In the genomic region with DNA sequence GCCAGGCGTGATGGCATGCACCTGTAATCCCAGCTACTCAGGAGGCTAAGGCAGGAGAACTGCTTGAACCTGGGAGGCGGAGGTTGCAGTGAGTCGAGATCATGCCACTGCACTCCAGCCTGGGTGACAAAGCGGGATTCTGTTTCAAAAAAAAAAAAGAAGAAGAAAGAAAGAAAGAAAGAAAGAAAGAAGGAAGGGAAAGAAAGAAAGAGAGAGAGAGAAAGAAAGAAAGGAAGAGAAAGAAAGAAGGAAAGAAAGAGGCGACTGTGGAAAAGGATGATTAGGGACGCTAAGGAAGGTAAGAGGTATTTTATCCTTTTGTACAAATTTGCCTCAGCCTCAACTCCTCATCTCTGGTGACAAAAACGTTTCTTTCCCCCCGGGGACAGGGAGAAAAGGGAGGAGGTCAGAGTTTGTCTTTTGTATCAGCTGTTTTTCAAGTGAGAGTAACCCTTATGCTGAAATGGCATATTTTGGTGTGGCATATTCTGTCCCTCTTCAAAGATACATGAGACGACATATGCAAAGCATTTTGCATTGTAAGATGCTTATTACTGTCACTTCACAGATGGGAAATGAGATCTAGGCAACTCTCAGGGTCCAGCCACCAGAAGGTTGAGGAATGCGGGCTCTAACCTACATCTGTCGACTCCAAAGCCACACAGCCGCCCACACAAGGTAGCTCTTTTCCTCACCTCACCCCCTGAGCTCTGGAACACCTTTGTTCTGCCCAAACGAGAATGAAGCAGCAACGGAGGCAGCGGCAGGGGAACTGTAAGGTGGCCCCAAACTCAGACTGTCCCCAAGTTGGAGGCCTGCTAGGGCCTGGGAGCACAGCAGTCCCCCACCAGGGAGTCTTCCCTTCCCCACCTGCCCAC, we compare ENCODE assay signal across 1 cellular context.
TF ChIP-seq lines count a peak whose summit lies in the region.

No MANE protein-coding gene starts in this region.

TF ChIP-seq in HCT116, 20 proteins besides CTCF, POLR2A, EP300 and RAD21 (continued from another document):
- no peak for TF ChIP-seq ZBTB33 (IDR thresholded peaks at IDR 0.05; ENCODE audit: extremely low read depth, insufficient replicate concordance, low read length)
- TF ChIP-seq, protein P1, sequence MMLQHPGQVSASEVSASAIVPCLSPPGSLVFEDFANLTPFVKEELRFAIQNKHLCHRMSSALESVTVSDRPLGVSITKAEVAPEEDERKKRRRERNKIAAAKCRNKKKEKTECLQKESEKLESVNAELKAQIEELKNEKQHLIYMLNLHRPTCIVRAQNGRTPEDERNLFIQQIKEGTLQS (IDR thresholded peaks at IDR 0.05): no peak
- no peak for TF ChIP-seq ZNF274 (IDR thresholded peaks at IDR 0.05; ENCODE audit: low read depth, low read length)
- TF ChIP-seq TCF7L2 (IDR thresholded peaks at IDR 0.05; ENCODE audit: borderline replicate concordance, extremely low read depth, insufficient read depth, insufficient read length): no peak
- no peak for TF ChIP-seq REST (IDR thresholded peaks at IDR 0.05; ENCODE audit: low read depth)
- no peak for TF ChIP-seq SIN3A (IDR thresholded peaks at IDR 0.05; ENCODE audit: low read depth)
- TF ChIP-seq, protein P2, sequence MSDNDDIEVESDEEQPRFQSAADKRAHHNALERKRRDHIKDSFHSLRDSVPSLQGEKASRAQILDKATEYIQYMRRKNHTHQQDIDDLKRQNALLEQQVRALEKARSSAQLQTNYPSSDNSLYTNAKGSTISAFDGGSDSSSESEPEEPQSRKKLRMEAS (IDR thresholded peaks at IDR 0.05): no peak
